ENCODE assay signal across 8 cellular contexts in genomic region chr6:153947817-153948447, GRCh38.
DNase-seq lines count a peak whose midpoint lies in the region; ATAC-seq and TF ChIP-seq lines count a peak whose summit lies in the region.

No MANE protein-coding gene starts in this region.

- H3K27ac ChIP-seq in colonic mucosa: no peak overlapping the region

- DNase-seq in NCI-H2196 (lab: John Stamatoyannopoulos, UW; ENCODE audit: unreplicated experiment): peak; percentile 23
- DNase-seq in NCI-H2196 treated with DMSO at 0.1 percent for 48 hours (lab: John Stamatoyannopoulos, UW; ENCODE audit: unreplicated experiment): no peak
- peak; percentile 8 for DNase-seq in NCI-H226
- peak; percentile 20 for DNase-seq in colonic mucosa
- peak; percentile 53 for DNase-seq in nephron progenitor cell
- DNase-seq in NCI-H2227 treated with DMSO at 0.1 percent for 48 hours (lab: John Stamatoyannopoulos, UW): no peak

- H3K4me1 Mint-ChIP-seq in nephron progenitor cell: no peaks in the 10 kb centered on the region

- ATAC-seq in GM21423 (IDR thresholded peaks at IDR 0.05; ENCODE audit: unreplicated experiment): peak; percentile 47
- no peak for ATAC-seq in HG03039 (IDR thresholded peaks at IDR 0.05; ENCODE audit: unreplicated experiment)

- TF ChIP-seq CTCF in colonic mucosa (IDR thresholded peaks at IDR 0.05): peak; percentile 81
- TF ChIP-seq CTCF in nephron progenitor cell (IDR thresholded peaks at IDR 0.05): peak; percentile 99

- H3K27ac Mint-ChIP-seq in nephron progenitor cell: peak overlapping the region; percentile 29

- no peaks in the 10 kb centered on the region for H3K9me3 ChIP-seq in colonic mucosa

- no peak overlapping the region for H3K4me3 ChIP-seq in colonic mucosa

- H3K36me3 Mint-ChIP-seq in nephron progenitor cell (ENCODE audit: low read depth): no peaks in the 10 kb centered on the region

- H3K27me3 Mint-ChIP-seq in nephron progenitor cell (ENCODE audit: low read depth, poor library complexity): no peaks in the 10 kb centered on the region

- no peak overlapping the region for H3K4me3 Mint-ChIP-seq in nephron progenitor cell

- no peaks in the 10 kb centered on the region for H3K27me3 ChIP-seq in colonic mucosa

- H3K9me3 Mint-ChIP-seq in nephron progenitor cell: peaks cover 4% of the 10 kb centered on the region

- H3K36me3 ChIP-seq in colonic mucosa: no peaks in the 10 kb centered on the region

- H3K4me1 ChIP-seq in colonic mucosa: no peaks in the 10 kb centered on the region

- intact Hi-C loops in colonic mucosa (cut with DNase I): loop anchor here (5.0 kb wide), 1 partner anchor 716 kb away; no protein-coding TSS in a partner anchor

- no peak overlapping the region for H3K9ac ChIP-seq in colonic mucosa (ENCODE audit: low read depth in 2 of 2, low read length in 2 of 2)

Comparison
In these comparisons a context has a peak if more than half of its experiments do, and no peak if none do; other contexts are left out.
1. DNase-seq: peak in NCI-H2196 (single experiment), NCI-H226 (single experiment), colonic mucosa (single experiment) and nephron progenitor cell (single experiment); none in NCI-H2196 treated with DMSO at 0.1 percent for 48 hours (single experiment) and NCI-H2227 treated with DMSO at 0.1 percent for 48 hours (single experiment).